In the genomic region with DNA sequence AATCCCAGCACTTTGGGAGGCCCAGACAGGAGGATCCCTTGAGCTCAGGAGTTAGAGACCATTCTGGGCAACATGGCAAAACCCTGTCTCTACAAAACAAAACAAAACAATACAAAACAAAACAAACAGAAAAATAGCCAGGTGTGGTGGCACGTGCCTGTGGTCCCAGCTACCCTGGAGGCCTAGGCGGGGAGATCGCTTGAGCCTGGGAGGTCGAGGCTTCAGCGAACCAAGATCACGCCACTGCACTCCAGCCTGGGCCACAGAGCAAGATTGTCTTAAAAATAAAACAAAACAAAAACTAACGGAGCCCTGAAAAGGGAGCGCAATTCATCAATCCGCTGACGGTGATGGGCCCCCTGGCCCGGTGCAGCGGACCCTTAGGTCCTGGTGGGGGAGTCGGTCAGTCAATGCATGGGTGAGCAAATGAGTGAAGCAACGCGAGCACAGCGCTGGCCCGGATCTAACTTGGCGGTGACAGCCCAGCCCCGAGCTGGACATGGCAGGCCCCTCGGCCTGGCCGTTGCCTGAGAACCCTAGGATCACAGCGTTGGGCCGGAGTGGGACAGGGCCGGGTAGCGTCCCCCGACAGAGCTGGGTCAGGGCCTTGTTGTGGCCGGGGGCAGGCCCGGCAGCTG, we compare ENCODE assay signal across 8 cellular contexts. TPM values are rescaled to one million over a fixed set of nuclear protein-coding genes. Genes with fewer than 3 reads are reported as not detected.
A peak's percentile ranks its signal among the peaks of the same experiment; 100 is the strongest.
DNase-seq lines count a peak whose midpoint lies in the region; ATAC-seq and TF ChIP-seq lines count a peak whose summit lies in the region.

No MANE protein-coding gene starts in this region.

- H3K4me1 Mint-ChIP-seq in Caco-2 (ENCODE audit: low read depth, unreplicated experiment) (peaks cover 8% of the 10 kb centered on the region), GM23338 (peaks cover 9% of the 10 kb centered on the region; the same call in 2 of the 3 replicates), natural killer cell (peaks cover 31 to 46% of the 10 kb centered on the region in 2 donors)

- DNase-seq in Caco-2 = peak in 1 of 2 experiments; percentile 49
- peak; percentile 69 for DNase-seq in GM23338 (ENCODE audit: low spot score)
- peak; percentile 74 for DNase-seq in RWPE2 (ENCODE audit: low spot score)
- DNase-seq in natural killer cell = no peak
- no peak for DNase-seq in DMS 273 (lab: John Stamatoyannopoulos, UW; ENCODE audit: unreplicated experiment)
- no peak for DNase-seq in GM13976 (ENCODE audit: low spot score)

- in situ Hi-C loops in GM13976 (cut with MboI; ENCODE audit: low sequenced_read_pairs, unreplicated experiment) = no loop called here

- H4K20me1 ChIP-seq in GM23338 (replicated peaks; ENCODE audit: insufficient read depth) = no peaks in the 10 kb centered on the region

- 28 to 31% methylated on average over 28 of the region's 28 CpGs for WGBS in esophagus, 2 donors

- H3K9me3 Mint-ChIP-seq in Caco-2 (ENCODE audit: unreplicated experiment) = no peaks in the 10 kb centered on the region
- no peaks in the 10 kb centered on the region; the same call in 2 of the 3 replicates for H3K9me3 Mint-ChIP-seq in GM23338
- no peaks in the 10 kb centered on the region for H3K9me3 Mint-ChIP-seq in natural killer cell

- H3K4me1 ChIP-seq in Caco-2 (no peaks in the 10 kb centered on the region), GM23338 (ENCODE audit: insufficient read depth) (no peaks in the 10 kb centered on the region), RWPE2 (ENCODE audit: insufficient read depth, poor library complexity, severe bottlenecking) (peaks cover 18% of the 10 kb centered on the region), esophagus (ENCODE audit: control insufficient read depth in 2 of 2, insufficient read depth in 2 of 2, low read length in 1 of 2) (peaks cover 2 to 4% of the 10 kb centered on the region in 2 donors)

- peak overlapping the region; percentile 83 for H3K27ac Mint-ChIP-seq in Caco-2 (ENCODE audit: unreplicated experiment)
- H3K27ac Mint-ChIP-seq in GM23338 = no peak overlapping the region
- H3K27ac Mint-ChIP-seq in natural killer cell = peak overlapping the region in 1 of 2 donors; percentile 54

- H3K4me3 Mint-ChIP-seq in Caco-2 (ENCODE audit: unreplicated experiment) (peak overlapping the region; percentile 77), GM23338 (peak overlapping the region; percentile 73), natural killer cell (peak overlapping the region; percentile 88)

- ATAC-seq in GM23338 = peak; percentile 79
- peak; percentile 27 for ATAC-seq in RWPE2 (ENCODE audit: low read depth)
- ATAC-seq in natural killer cell = no peak
- no peak for ATAC-seq in HG02610 (IDR thresholded peaks at IDR 0.05; ENCODE audit: unreplicated experiment)

- H3K27ac ChIP-seq in GM23338 (ENCODE audit: low read depth) (0 out of 2 replicates have a peak overlapping the region, but pooled peaks have one; percentile 59), RWPE2 (ENCODE audit: poor library complexity, severe bottlenecking) (peak overlapping the region; percentile 66), esophagus (ENCODE audit: low read depth in 2 of 2, low read length in 1 of 2) (peak overlapping the region; percentile 77 to 81)

- intact Hi-C loops in Caco-2 (cut with micrococcal nuclease; ENCODE audit: unreplicated experiment) (no loop called here), natural killer cell (cut with micrococcal nuclease) (no loop called here)

- peaks cover 6% of the 10 kb centered on the region for H3K36me3 Mint-ChIP-seq in Caco-2 (ENCODE audit: insufficient read depth, unreplicated experiment)
- H3K36me3 Mint-ChIP-seq in GM23338 (ENCODE audit: low read depth) = no peaks in the 10 kb centered on the region
- H3K36me3 Mint-ChIP-seq in natural killer cell = no peaks in the 10 kb centered on the region

- no peaks in the 10 kb centered on the region for H3K27me3 Mint-ChIP-seq in Caco-2 (ENCODE audit: insufficient read depth, unreplicated experiment)
- H3K27me3 Mint-ChIP-seq in GM23338 (ENCODE audit: insufficient read depth, low read depth, poor library complexity) = peaks cover 23% of the 10 kb centered on the region
- peaks cover 36 to 44% of the 10 kb centered on the region in 2 donors for H3K27me3 Mint-ChIP-seq in natural killer cell (ENCODE audit: low read depth in 2 of 2)

- H3K27me3 ChIP-seq in Caco-2 (replicated peaks; ENCODE audit: control insufficient read depth, insufficient read depth, low read length) (no peaks in the 10 kb centered on the region), GM23338 (ENCODE audit: insufficient read depth) (no peaks in the 10 kb centered on the region), RWPE2 (ENCODE audit: insufficient read depth, poor library complexity, severe bottlenecking) (no peaks in the 10 kb centered on the region), esophagus (ENCODE audit: control insufficient read depth in 1 of 2, insufficient read depth in 2 of 2, low read length in 2 of 2) (no peaks in the 10 kb centered on the region)

- H3K9me2 ChIP-seq in GM23338 (ENCODE audit: insufficient read depth) = no peaks in the 10 kb centered on the region

- CTCF ChIA-PET in Caco-2 (lab: Charles Lee) = interaction anchor here (1.3 kb wide), 1 partner anchor 17 kb away, joined by 6 read pairs; no protein-coding TSS in a partner anchor

- no peaks in the 10 kb centered on the region for H3K79me2 ChIP-seq in GM23338 (replicated peaks; ENCODE audit: insufficient read depth)

- H3K9me3 ChIP-seq in Caco-2 = no peaks in the 10 kb centered on the region
- no peaks in the 10 kb centered on the region for H3K9me3 ChIP-seq in RWPE2 (ENCODE audit: severe bottlenecking)
- H3K9me3 ChIP-seq in esophagus (ENCODE audit: control insufficient read depth in 2 of 2, insufficient read depth in 1 of 2, low read depth in 1 of 2, low read length in 1 of 2) = no peaks in the 10 kb centered on the region

- H3K4me3 ChIP-seq in Caco-2 (ENCODE audit: low read depth, low read length) (peak overlapping the region; percentile 51), GM23338 (peak overlapping the region; percentile 80), RWPE2 (ENCODE audit: severe bottlenecking) (peak overlapping the region; percentile 72), esophagus (ENCODE audit: low read depth in 1 of 2, low read length in 2 of 2) (peak overlapping the region; percentile 70)

- peak overlapping the region; percentile 98 for H2AFZ ChIP-seq in GM23338

- BruUV-seq in Caco-2 (replicated peaks; lab: Mats Ljungman, UMichigan) = no TSS peak

- H3K36me3 ChIP-seq in Caco-2 (ENCODE audit: control insufficient read depth, insufficient read depth, low read length) = no peaks in the 10 kb centered on the region
- H3K36me3 ChIP-seq in GM23338 (ENCODE audit: insufficient read depth) = no peaks in the 10 kb centered on the region
- H3K36me3 ChIP-seq in RWPE2 (ENCODE audit: low read depth) = no peaks in the 10 kb centered on the region
- no peaks in the 10 kb centered on the region for H3K36me3 ChIP-seq in esophagus (ENCODE audit: control insufficient read depth in 2 of 2, insufficient read depth in 2 of 2, low read length in 1 of 2)

- H3F3A ChIP-seq in GM23338 (replicated peaks; ENCODE audit: low read depth) = 0 out of 2 replicates have a peak, but pooled peaks cover 7% of the 10 kb centered on the region

- peak overlapping the region; percentile 92 for H3K4me2 ChIP-seq in GM23338

- no peak for TF ChIP-seq CTCF in Caco-2 (IDR thresholded peaks at IDR 0.05; ENCODE audit: insufficient read depth in 1 of 2, low read depth in 1 of 2, low read length in 1 of 2, severe bottlenecking in 1 of 2, unreplicated experiment in 1 of 2)
- TF ChIP-seq CTCF in GM23338 (conservative IDR thresholded peaks at IDR 0.05; ENCODE audit: low read depth in 2 of 2) = no peak
- TF ChIP-seq CTCF in RWPE2 (IDR thresholded peaks at IDR 0.05; ENCODE audit: poor library complexity, severe bottlenecking) = no peak
- TF ChIP-seq CTCF in natural killer cell (IDR thresholded peaks at IDR 0.05) = no peak
- TF ChIP-seq CTCF in GM13976 (IDR thresholded peaks at IDR 0.05; ENCODE audit: borderline replicate concordance, control extremely low read depth, extremely low read depth, insufficient read depth, missing control alignments) = no peak

- POLR2A ChIA-PET in Caco-2 (lab: Charles Lee) = no interaction called here

TF ChIP-seq in GM23338, 12 proteins besides CTCF, POLR2A, EP300 and RAD21 (continues in another document):
- TF ChIP-seq POLR2AphosphoS5 (IDR thresholded peaks at IDR 0.05; ENCODE audit: low read depth) (no peak), NANOG (IDR thresholded peaks at IDR 0.05; ENCODE audit: borderline replicate concordance) (no peak), EZH2 (IDR thresholded peaks at IDR 0.05; ENCODE audit: low read depth, unreplicated experiment) (no peak), ZNF114 (CRISPR knock-in tag; IDR thresholded peaks at IDR 0.05) (no peak), EZH2phosphoT487 (IDR thresholded peaks at IDR 0.05; ENCODE audit: unreplicated experiment) (no peak), JUNB (IDR thresholded peaks at IDR 0.05; ENCODE audit: unreplicated experiment) (no peak)

RNA-seq across cellular contexts. Expression of gene BLM, which starts 52.4 kb away (rescaled TPM):
- total RNA-seq in Caco-2 (2022) = 15.6 and 18.1 TPM in 2 replicates
- 43.1 and 46.0 TPM in 2 replicates for total RNA-seq in GM23338 (2014; rRNA removed; shearing (Covaris generic))
- polyA plus RNA-seq in GM23338 (2016; fragmentation: Nextera tagmentation; extraction: Ambion mirVana) = 43.3 and 43.9 TPM in 2 replicates
- 1 to 10 TPM; 2.3 to 3.6 TPM for polyA plus RNA-seq in esophagus
- total RNA-seq in natural killer cell = 10 to 100 TPM in 2 of 3 donors, 1 to 10 TPM in 1; 9.9 to 15.9 (median 14.1) TPM

Comparison
In these comparisons a context has a peak if more than half of its experiments do, and no peak if none do; other contexts are left out.
1. DNase-seq: peak in GM23338 (single experiment) and RWPE2 (single experiment); none in natural killer cell (single experiment), DMS 273 (single experiment) and GM13976 (single experiment).
2. ATAC-seq: peak in GM23338 (single experiment) and RWPE2 (single experiment); none in natural killer cell (0 of 3) and HG02610 (single experiment).
3. Peak in every context shown above with its lines, with median percentiles within 50 percentile points of each other: H3K4me3 ChIP-seq, H3K4me3 Mint-ChIP-seq and H3K27ac ChIP-seq.